Comparison of ENCODE assay signal across 1 cellular context in genomic region chr3:75321060-75321459, GRCh38.
TF ChIP-seq lines count a peak whose summit lies in the region.

No MANE protein-coding gene starts in this region.

TF ChIP-seq in WTC11, 78 proteins besides CTCF, POLR2A, EP300 and RAD21 (continued from another document):
- TF ChIP-seq AFF4 (CRISPR knock-in tag; IDR thresholded peaks at IDR 0.05; ENCODE audit: borderline replicate concordance), result no peak
- TF ChIP-seq JUN (CRISPR knock-in tag; IDR thresholded peaks at IDR 0.05), result no peak
- TF ChIP-seq ATF2 (CRISPR knock-in tag; IDR thresholded peaks at IDR 0.05; ENCODE audit: borderline replicate concordance, low read depth), result no peak
- no peak for TF ChIP-seq PREB (CRISPR knock-in tag; IDR thresholded peaks at IDR 0.05; ENCODE audit: borderline replicate concordance)
- no peak for TF ChIP-seq ZNF232 (CRISPR knock-in tag; IDR thresholded peaks at IDR 0.05)
- TF ChIP-seq MXD4 (CRISPR knock-in tag; IDR thresholded peaks at IDR 0.05; ENCODE audit: borderline replicate concordance), result no peak
TF ChIP-seq in WTC11: peak in this region for 0.
